6 cellular contexts compared by ENCODE assay signal in the genomic region with DNA sequence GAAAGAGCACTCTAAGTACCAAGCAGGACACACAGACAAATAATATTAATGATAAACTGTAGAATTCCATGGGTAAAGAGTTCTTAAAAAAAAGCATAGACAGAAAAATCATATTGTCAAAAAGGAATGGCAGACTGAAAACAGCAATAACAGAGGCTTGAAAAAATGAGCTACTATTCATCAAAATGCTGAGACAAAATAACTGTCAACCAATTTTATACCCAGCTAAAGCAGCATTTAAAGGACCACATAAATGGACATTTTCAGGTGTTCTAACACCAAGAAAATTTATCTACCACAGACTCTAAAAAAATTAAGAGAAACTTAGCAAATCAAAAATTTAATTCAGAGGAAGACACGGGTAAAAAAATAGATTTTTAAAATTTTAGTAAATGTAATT.
"Had no signal": no experiment of that assay in that cellular context is flagged by ENCODE, and none has a peak within 500 bp of the region (broad histone marks: within the 10 kb centered on the region; RNA-seq: fewer than 3 reads in every experiment).

No MANE protein-coding gene starts in this region.

- H3K9ac ChIP-seq: KMS-11 had no signal

- DNase-seq: KBM-7, KG1 had no signal

- H3K27ac ChIP-seq: HL-60, KMS-11 had no signal

- H3K27me3 Mint-ChIP-seq: IgD-negative memory B cell had no signal

- H3K4me3 Mint-ChIP-seq: IgD-negative memory B cell had no signal

- FAIRE-seq: HTR-8/SVneo had no signal

- H3K27ac Mint-ChIP-seq: IgD-negative memory B cell had no signal

- H3K4me2 ChIP-seq: KMS-11 had no signal
